2 cellular contexts compared by ENCODE assay signal in genomic region chr19:4653793-4654436, GRCh38.
TF ChIP-seq lines count a peak whose summit lies in the region.

No MANE protein-coding gene starts in this region.

TF ChIP-seq in HEK293, 187 proteins besides CTCF, POLR2A, EP300 and RAD21:
- TF ChIP-seq, protein P1, sequence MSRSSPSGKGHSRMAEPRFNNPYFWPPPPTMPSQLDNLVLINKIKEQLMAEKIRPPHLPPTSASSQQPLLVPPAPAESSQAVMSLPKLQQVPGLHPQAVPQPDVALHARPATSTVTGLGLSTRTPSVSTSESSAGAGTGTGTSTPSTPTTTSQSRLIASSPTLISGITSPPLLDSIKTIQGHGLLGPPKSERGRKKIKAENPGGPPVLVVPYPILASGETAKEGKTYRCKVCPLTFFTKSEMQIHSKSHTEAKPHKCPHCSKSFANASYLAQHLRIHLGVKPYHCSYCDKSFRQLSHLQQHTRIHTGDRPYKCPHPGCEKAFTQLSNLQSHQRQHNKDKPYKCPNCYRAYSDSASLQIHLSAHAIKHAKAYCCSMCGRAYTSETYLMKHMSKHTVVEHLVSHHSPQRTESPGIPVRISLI (tag by site-specific recombination; IDR thresholded peaks at IDR 0.05), result peak; percentile 78; the same call in 1 of the 2 replicates
- TF ChIP-seq ZXDB (tag by site-specific recombination; IDR thresholded peaks at IDR 0.05), result no peak

TF ChIP-seq in K562, 482 proteins besides CTCF, POLR2A, EP300 and RAD21:
- TF ChIP-seq RUNX1 (IDR thresholded peaks at IDR 0.05; ENCODE audit: low read depth) (no peak), MED1 (CRISPR knock-in tag; IDR thresholded peaks at IDR 0.05; ENCODE audit: borderline replicate concordance) (0 out of 2 replicates have a peak, but pooled peaks have one; percentile 51), JUND (IDR thresholded peaks at IDR 0.05; ENCODE audit: borderline replicate concordance, low read depth, low read length) (no peak), JUND (tag; IDR thresholded peaks at IDR 0.05; ENCODE audit: borderline replicate concordance, low read depth, low read length) (no peak), POLR2G (IDR thresholded peaks at IDR 0.05; ENCODE audit: low read depth, low read length) (peak; percentile 61), SUPT5H (IDR thresholded peaks at IDR 0.05) (0 out of 2 replicates have a peak, but pooled peaks have one; percentile 7), SP1 (CRISPR knock-in tag; IDR thresholded peaks at IDR 0.05) (peak; percentile 9; the same call in 1 of the 2 replicates)
- TF ChIP-seq, protein P2, sequence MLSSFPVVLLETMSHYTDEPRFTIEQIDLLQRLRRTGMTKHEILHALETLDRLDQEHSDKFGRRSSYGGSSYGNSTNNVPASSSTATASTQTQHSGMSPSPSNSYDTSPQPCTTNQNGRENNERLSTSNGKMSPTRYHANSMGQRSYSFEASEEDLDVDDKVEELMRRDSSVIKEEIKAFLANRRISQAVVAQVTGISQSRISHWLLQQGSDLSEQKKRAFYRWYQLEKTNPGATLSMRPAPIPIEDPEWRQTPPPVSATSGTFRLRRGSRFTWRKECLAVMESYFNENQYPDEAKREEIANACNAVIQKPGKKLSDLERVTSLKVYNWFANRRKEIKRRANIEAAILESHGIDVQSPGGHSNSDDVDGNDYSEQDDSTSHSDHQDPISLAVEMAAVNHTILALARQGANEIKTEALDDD (IDR thresholded peaks at IDR 0.05), result no peak
TF ChIP-seq in K562: peak in this region for 4.
